Comparison of ENCODE assay signal across 1 cellular context in genomic region chr5:77641397-77641943, GRCh38.
TF ChIP-seq lines count a peak whose summit lies in the region.

No MANE protein-coding gene starts in this region.

TF ChIP-seq in SK-N-SH treated with all-trans-retinoic acid at 6 μM for 48 hours, 23 proteins besides CTCF, POLR2A, EP300 and RAD21 (continued from another document):
- TF ChIP-seq PATZ1 (CRISPR knock-in tag; IDR thresholded peaks at IDR 0.05; ENCODE audit: borderline replicate concordance), result no peak
- TF ChIP-seq TOX (CRISPR knock-in tag; IDR thresholded peaks at IDR 0.05; ENCODE audit: borderline replicate concordance), result no peak
- no peak for TF ChIP-seq ZFP30 (CRISPR knock-in tag; IDR thresholded peaks at IDR 0.05)
- TF ChIP-seq POU6F1 (CRISPR knock-in tag; IDR thresholded peaks at IDR 0.05; ENCODE audit: borderline replicate concordance, low read depth), result no peak
- no peak for TF ChIP-seq ZC3H10 (CRISPR knock-in tag; IDR thresholded peaks at IDR 0.05)
- no peak for TF ChIP-seq CREB5 (CRISPR knock-in tag; IDR thresholded peaks at IDR 0.05; ENCODE audit: low read depth)
